Comparison of ENCODE assay signal across 8 cellular contexts in genomic region chr12:46266382-46266791, GRCh38. TPM values are rescaled to one million over a fixed set of nuclear protein-coding genes. Genes with fewer than 3 reads are reported as not detected.
A peak's percentile ranks its signal among the peaks of the same experiment; 100 is the strongest.
DNase-seq lines count a peak whose midpoint lies in the region; ATAC-seq, FAIRE-seq and TF ChIP-seq lines count a peak whose summit lies in the region.

No MANE protein-coding gene starts in this region.

- TF ChIP-seq RAD21 in GM12878 (IDR thresholded peaks at IDR 0.05; ENCODE audit: insufficient read depth, low read depth, low read length): no peak

- ATAC-seq in GM12878: no peak
- no peak for ATAC-seq in upper lobe of right lung

- intact Hi-C loops in GM12878 (cut with micrococcal nuclease; ENCODE audit: unreplicated experiment): loop anchor here (2.0 to 10.0 kb wide), 6 partner anchors 50 to 1438 kb away; partner anchors contain the start of genes ARID2 and RPAP3
- intact Hi-C loops in upper lobe of right lung (cut with DNase I): no loop called here

- H3K9ac ChIP-seq in GM12878 (ENCODE audit: control insufficient read depth, insufficient read depth, low read length): peak overlapping the region; percentile 97

- POLR2A ChIA-PET in GM12878 (lab: Charles Lee): interaction anchor here (0.6 to 4.5 kb wide), 10 partner anchors 33 to 281 kb away, joined by 3 to 27 read pairs (median 4); no protein-coding TSS in a partner anchor

- SMC1A ChIA-PET in GM12878 (lab: Charles Lee; ENCODE audit: uncharacterized antibody, unreplicated experiment): interaction anchor here (0.7 to 7.0 kb wide), 20 partner anchors 11 to 528 kb away, joined by 3 to 95 read pairs (median 3); no protein-coding TSS in a partner anchor

- H3K79me2 ChIP-seq in GM12878 (ENCODE audit: control insufficient read depth, insufficient read depth, low read length): peaks cover 93% of the 10 kb centered on the region

- peak; percentile 37 for DNase-seq in activated gamma-delta T cell treated with Interleukin-2 at 50 U/mL for 16 hours
- DNase-seq in activated gamma-delta T cell (lab: John Stamatoyannopoulos, UW): no peak
- DNase-seq in NCI-H748 (lab: John Stamatoyannopoulos, UW; ENCODE audit: unreplicated experiment): peak; percentile 56
- no peak for DNase-seq in GM12878 (ENCODE audit: low read depth, low spot score)
- DNase-seq in lung microvascular endothelial cell (ENCODE audit: low read depth in 2 of 2): peak; percentile 56 to 66
- no peak for DNase-seq in upper lobe of right lung
- DNase-seq in inferior parietal cortex (ENCODE audit: extremely low spot score): no peak
- DNase-seq in UCSD-AML1 (lab: John Stamatoyannopoulos, UW; ENCODE audit: unreplicated experiment): no peak

- H3K9me3 ChIP-seq in GM12878 (replicated peaks; ENCODE audit: control insufficient read depth, insufficient read depth, low read length) (no peaks in the 10 kb centered on the region), upper lobe of right lung (no peaks in the 10 kb centered on the region)

- TF ChIP-seq EP300 in GM12878 (IDR thresholded peaks at IDR 0.05; ENCODE audit: borderline replicate concordance in 1 of 2, control insufficient read depth in 1 of 2, low read depth in 2 of 2, low read length in 2 of 2): no peak

- H3K4me2 ChIP-seq in GM12878 (ENCODE audit: control insufficient read depth, insufficient read depth): peak overlapping the region; percentile 96

- TF ChIP-seq POLR2A in GM12878 (IDR thresholded peaks at IDR 0.05; ENCODE audit: low read depth, low read length): no peak

- H3K4me1 ChIP-seq in GM12878 (ENCODE audit: control insufficient read depth, insufficient read depth, low read length): peaks cover 12% of the 10 kb centered on the region; the same call in 1 of the 2 replicates
- peaks cover 16% of the 10 kb centered on the region for H3K4me1 ChIP-seq in upper lobe of right lung

- in situ Hi-C loops in GM12878 (cut with MboI): loop anchor here (5.0 kb wide), 1 partner anchor 101 kb away; no protein-coding TSS in a partner anchor

- RAD21 ChIA-PET in GM12878 (lab: Charles Lee; ENCODE audit: unreplicated experiment): interaction anchor here (0.7 to 2.4 kb wide), 12 partner anchors 10 to 276 kb away, joined by 3 to 20 read pairs (median 4); no protein-coding TSS in a partner anchor

- 3% methylated on average over 7 of the region's 7 CpGs for WGBS in GM12878 (ENCODE audit: insufficient coverage, insufficient replicate concordance, low lambda C conversion rate, missing lambda C conversion rate)

- H3K27me3 ChIP-seq in GM12878 (replicated peaks in 1 of 2; ENCODE audit: control insufficient read depth in 2 of 2, insufficient read depth in 2 of 2, low read length in 1 of 2): no peaks in the 10 kb centered on the region
- H3K27me3 ChIP-seq in upper lobe of right lung: peaks cover 17% of the 10 kb centered on the region

- H4K20me1 ChIP-seq in GM12878 (ENCODE audit: control insufficient read depth, insufficient read depth): peaks cover 2% of the 10 kb centered on the region; the same call in 1 of the 2 replicates

- H2AFZ ChIP-seq in GM12878 (ENCODE audit: control insufficient read depth, low read depth, low read length): no peak overlapping the region

- CTCF ChIA-PET in GM12878 (lab: Yijun Ruan, JAX): interaction anchor here (0.8 to 6.2 kb wide), 7 partner anchors 49 to 250 kb away, joined by 3 to 45 read pairs (median 4); no protein-coding TSS in a partner anchor

- TF ChIP-seq CTCF in GM12878 (IDR thresholded peaks at IDR 0.05 in 2 of 3, conservative IDR thresholded peaks at IDR 0.05 in 1 of 3; ENCODE audit: control insufficient read depth in 2 of 3, extremely low read depth in 1 of 3, insufficient read depth in 1 of 3, low read depth in 3 of 3, low read length in 3 of 3) (no peak), upper lobe of right lung (IDR thresholded peaks at IDR 0.05) (no peak)

- H3K27ac ChIP-seq in GM12878 (ENCODE audit: control insufficient read depth, insufficient read depth) (peak overlapping the region; percentile 95), upper lobe of right lung (no peak overlapping the region)

- H3K36me3 ChIP-seq in GM12878 (ENCODE audit: control insufficient read depth in 2 of 2, insufficient read depth in 2 of 2, low read length in 1 of 2) (peaks cover 1 to 4% of the 10 kb centered on the region in 2 experiments; a peak in 1 of 4 replicates), upper lobe of right lung (no peaks in the 10 kb centered on the region)

- BruUV-seq in GM12878 (replicated peaks; lab: Mats Ljungman, UMichigan): no TSS peak

- no peak for FAIRE-seq in GM12878 (lab: Jason Lieb, UNC)

- H3K4me3 ChIP-seq in GM12878: peak overlapping the region; percentile 82
- peak overlapping the region; percentile 67 for H3K4me3 ChIP-seq in upper lobe of right lung

TF ChIP-seq in GM12878, 131 proteins besides CTCF, POLR2A, EP300 and RAD21:
- TF ChIP-seq IKZF2 (IDR thresholded peaks at IDR 0.05): 0 out of 4 replicates have a peak, but pooled peaks of 1 of the 2 experiments have one; percentile 7
- TF ChIP-seq RAD51 (IDR thresholded peaks at IDR 0.05): peak; percentile 58
- TF ChIP-seq SRF (IDR thresholded peaks at IDR 0.05; ENCODE audit: low read depth in 2 of 2, low read length in 2 of 2): no peak
- TF ChIP-seq PML (IDR thresholded peaks at IDR 0.05; ENCODE audit: low read length): 0 out of 2 replicates have a peak, but pooled peaks have one; percentile 16
- TF ChIP-seq MYB (IDR thresholded peaks at IDR 0.05; ENCODE audit: borderline replicate concordance, low read depth, low read length): no peak
- TF ChIP-seq RFX5 (IDR thresholded peaks at IDR 0.05; ENCODE audit: low read depth, low read length): no peak
- TF ChIP-seq STAT1 (conservative IDR thresholded peaks at IDR 0.05): no peak
- 0 out of 2 replicates have a peak, but pooled peaks have one; percentile 14 for TF ChIP-seq CHD1 (IDR thresholded peaks at IDR 0.05; ENCODE audit: low read depth, low read length)

RNA-seq across cellular contexts. Expression of gene SLC38A1, which starts 2.5 kb away (rescaled TPM):
- 764 and 791 TPM in 2 replicates for total RNA-seq in GM12878 (2013; cell fraction: nucleolus; rRNA removed)
- total RNA-seq in GM12878 (2014; rRNA removed): 144 and 159 TPM in 2 replicates
- 150 and 152 TPM in 2 replicates for total RNA-seq in GM12878 (2014; rRNA removed; fragmentation: Illumina TruSeq; extraction: Trizol)
- 148 and 152 TPM in 2 replicates for total RNA-seq in GM12878 (2021)
- polyA plus RNA-seq in GM12878 (2011; ENCODE audit: low read depth): 37.5 TPM
- 191 and 248 TPM in 2 replicates for polyA plus RNA-seq in GM12878 (2011; rRNA removed)
- polyA plus RNA-seq in GM12878 (2011; cell fraction: cytosol; rRNA removed): 74.6 and 85.1 TPM in 2 replicates
- polyA plus RNA-seq in GM12878 (2011; cell fraction: nucleus; rRNA removed): 156 and 168 TPM in 2 replicates
- 57.2 and 59.9 TPM in 2 replicates for polyA plus RNA-seq in GM12878 (2012)
- 140 and 164 TPM in 2 replicates for polyA plus RNA-seq in GM12878 (2014; fragmentation: Illumina TruSeq; extraction: Trizol)
- 10 to 100 TPM; 38.1 to 64.0 TPM for polyA plus RNA-seq in GM12878 (2014; fragmentation: Nextera tagmentation; extraction: Ambion mirVana)
- polyA plus RNA-seq in GM12878 (2014; rRNA removed): 74.3 and 82.1 TPM in 2 replicates
- 100 to 1,000 TPM; 143 to 151 TPM for polyA plus RNA-seq in GM12878 (2016; fragmentation: Nextera tagmentation; extraction: Ambion mirVana)
- polyA minus RNA-seq in GM12878 (2011; rRNA and poly(A)+ RNA removed): 281 and 408 TPM in 2 replicates
- polyA minus RNA-seq in GM12878 (2011; cell fraction: cytosol; rRNA and poly(A)+ RNA removed): 103 and 111 TPM in 2 replicates
- 212 and 317 TPM in 2 replicates for polyA minus RNA-seq in GM12878 (2011; cell fraction: nucleus; rRNA and poly(A)+ RNA removed)
- total RNA-seq in lung microvascular endothelial cell: 92.0 and 157 TPM in 2 replicates
- 58.5 TPM for total RNA-seq in upper lobe of right lung

Comparison
In these comparisons a context has a peak if more than half of its experiments do, and no peak if none do; other contexts are left out.
1. DNase-seq: peak in activated gamma-delta T cell treated with Interleukin-2 at 50 U/mL for 16 hours (single experiment), NCI-H748 (single experiment) and lung microvascular endothelial cell (2 of 2); none in activated gamma-delta T cell (single experiment), GM12878 (single experiment), upper lobe of right lung (single experiment), inferior parietal cortex (single experiment) and UCSD-AML1 (single experiment).